ENCODE assay signal across 27 cellular contexts in genomic region chr5:39447968-39448367, GRCh38. TPM values are rescaled to one million over a fixed set of nuclear protein-coding genes. Genes with fewer than 3 reads are reported as not detected.
DNase-seq lines count a peak whose midpoint lies in the region; ATAC-seq, FAIRE-seq and TF ChIP-seq lines count a peak whose summit lies in the region.
"Had no signal": no experiment of that assay in that cellular context is flagged by ENCODE, and none has a peak within 500 bp of the region (broad histone marks: within the 10 kb centered on the region; RNA-seq: fewer than 3 reads in every experiment).

No MANE protein-coding gene starts in this region.

- H4K20me1 ChIP-seq in IMR-90 (ENCODE audit: insufficient read depth, low read length) (no peaks in the 10 kb centered on the region), endothelial cell of umbilical vein (replicated peaks; ENCODE audit: control insufficient read depth, extremely low read depth, insufficient read depth, low read length) (no peaks in the 10 kb centered on the region)

- TF ChIP-seq POLR2A in IMR-90 (IDR thresholded peaks at IDR 0.05; ENCODE audit: low read depth, low read length) = no peak
- no peak for TF ChIP-seq POLR2A in endothelial cell of umbilical vein (IDR thresholded peaks at IDR 0.05; ENCODE audit: low read depth, low read length)

- no peak for TF ChIP-seq CTCF in Caco-2 (IDR thresholded peaks at IDR 0.05; ENCODE audit: insufficient read depth in 1 of 2, low read depth in 1 of 2, low read length in 1 of 2, severe bottlenecking in 1 of 2, unreplicated experiment in 1 of 2)
- TF ChIP-seq CTCF in IMR-90 (conservative IDR thresholded peaks at IDR 0.05; ENCODE audit: low read depth, low read length) = no peak
- TF ChIP-seq CTCF in endothelial cell of umbilical vein (IDR thresholded peaks at IDR 0.05; ENCODE audit: extremely low read depth in 1 of 2, insufficient read depth in 1 of 2, low read depth in 1 of 2, low read length in 2 of 2) = no peak

- TF ChIP-seq RAD21 in IMR-90 (IDR thresholded peaks at IDR 0.05; ENCODE audit: low read length) = no peak

- no peaks in the 10 kb centered on the region for H3K9me3 Mint-ChIP-seq in Caco-2 (ENCODE audit: unreplicated experiment)
- H3K9me3 Mint-ChIP-seq: CD8-positive, alpha-beta T cell; endodermal cell; natural killer cell had no signal

- no peak overlapping the region for H2BK5ac ChIP-seq in IMR-90 (ENCODE audit: low read depth, low read length, poor library complexity, severe bottlenecking)
- no peak overlapping the region for H2BK5ac ChIP-seq in mesenchymal stem cell (ENCODE audit: low read depth, low read length, poor library complexity, severe bottlenecking)

- 95% methylated on average over 5 of the region's 12 CpGs; no CpG with 5 or more reads in 1 of the 2 experiments for WGBS in IMR-90 (ENCODE audit: extremely low coverage in 2 of 2, insufficient read length in 1 of 2), 2 experiments
- 99% methylated on average over 12 of the region's 12 CpGs for WGBS in mesenchymal stem cell

- H3K18ac ChIP-seq in IMR-90 (ENCODE audit: low read depth, low read length) = no peak overlapping the region; the same call in 1 of the 2 replicates
- H3K18ac ChIP-seq in mesenchymal stem cell (ENCODE audit: low read depth in 1 of 2, low read length in 2 of 2) = no peak overlapping the region

- H3K23ac ChIP-seq in IMR-90 (ENCODE audit: low read depth, low read length) (no peak overlapping the region), mesenchymal stem cell (ENCODE audit: low read length in 2 of 2) (no peak overlapping the region)

- no peaks in the 10 kb centered on the region for H3K27me3 Mint-ChIP-seq in Caco-2 (ENCODE audit: insufficient read depth, unreplicated experiment)

- H3K4me3 ChIP-seq in Caco-2 (ENCODE audit: low read depth, low read length) = no peak overlapping the region
- H3K4me3 ChIP-seq in IMR-90 (ENCODE audit: insufficient read depth, low read depth, low read length) = no peak overlapping the region
- no peak overlapping the region for H3K4me3 ChIP-seq in endothelial cell of umbilical vein (replicated peaks in 1 of 3; ENCODE audit: insufficient read depth in 1 of 3, low read depth in 1 of 3, low read length in 3 of 3)
- H3K4me3 ChIP-seq in mesenchymal stem cell (ENCODE audit: insufficient read depth in 1 of 2, low read depth in 1 of 2, low read length in 2 of 2) = no peak overlapping the region
- H3K4me3 ChIP-seq: HAP-1, smooth muscle cell, stomach, thyroid gland had no signal

- no peak overlapping the region for H4K8ac ChIP-seq in IMR-90 (ENCODE audit: low read depth in 2 of 2, low read length in 2 of 2)
- H4K8ac ChIP-seq in mesenchymal stem cell (ENCODE audit: low read length) = no peak overlapping the region

- FAIRE-seq in endothelial cell of umbilical vein (lab: Jason Lieb, UNC) = no peak
- FAIRE-seq: colon had no signal

- no peaks in the 10 kb centered on the region for H3K79me2 ChIP-seq in endothelial cell of umbilical vein (ENCODE audit: control insufficient read depth, insufficient read depth, low read length)

- BruUV-seq in Caco-2 (replicated peaks; lab: Mats Ljungman, UMichigan) (no TSS peak), IMR-90 (replicated peaks; lab: Mats Ljungman, UMichigan) (no TSS peak), endothelial cell of umbilical vein (replicated peaks; lab: Mats Ljungman, UMichigan) (TSS peak; percentile 57)

- POLR2A ChIA-PET in Caco-2 (lab: Charles Lee) = no interaction called here
- POLR2A ChIA-PET in IMR-90 (lab: Charles Lee; ENCODE audit: unreplicated experiment) = no interaction called here
- POLR2A ChIA-PET in endothelial cell of umbilical vein (lab: Charles Lee) = no interaction called here

- peaks cover 13% of the 10 kb centered on the region for H3K4me1 Mint-ChIP-seq in Caco-2 (ENCODE audit: low read depth, unreplicated experiment)
- H3K4me1 Mint-ChIP-seq: natural killer cell had no signal

- H3K4me3 Mint-ChIP-seq in Caco-2 (ENCODE audit: unreplicated experiment) = peak overlapping the region; percentile 31
- H3K4me3 Mint-ChIP-seq: activated CD4-positive, alpha-beta T cell treated with anti-CD3 and anti-CD28 coated beads for 36 hours; CD8-positive, alpha-beta T cell; endodermal cell; natural killer cell had no signal

- H2AK5ac ChIP-seq in IMR-90 (ENCODE audit: low read depth, low read length) = no peak overlapping the region
- H2AK5ac ChIP-seq in mesenchymal stem cell (ENCODE audit: low read length, severe bottlenecking) = no peak overlapping the region

- H3K4me2 ChIP-seq in IMR-90 (ENCODE audit: low read depth, low read length) (no peak overlapping the region), endothelial cell of umbilical vein (ENCODE audit: insufficient read depth, low read length) (peak overlapping the region; percentile 23), mesenchymal stem cell (ENCODE audit: low read length, poor library complexity, severe bottlenecking) (no peak overlapping the region)
- H3K4me2 ChIP-seq: smooth muscle cell had no signal

- no peaks in the 10 kb centered on the region for H3K79me1 ChIP-seq in IMR-90 (ENCODE audit: low read depth in 1 of 2, low read length in 2 of 2)
- no peaks in the 10 kb centered on the region for H3K79me1 ChIP-seq in mesenchymal stem cell (replicated peaks; ENCODE audit: low read length, poor library complexity, severe bottlenecking)

- H3K27me3 ChIP-seq in Caco-2 (replicated peaks; ENCODE audit: control insufficient read depth, insufficient read depth, low read length) (no peaks in the 10 kb centered on the region), IMR-90 (ENCODE audit: control insufficient read depth, insufficient read depth, low read length) (no peaks in the 10 kb centered on the region), endothelial cell of umbilical vein (ENCODE audit: control insufficient read depth in 2 of 2, insufficient read depth in 2 of 2, low read length in 2 of 2) (no peaks in the 10 kb centered on the region), mesenchymal stem cell (ENCODE audit: control insufficient read depth in 1 of 2, insufficient read depth in 1 of 2, low read length in 2 of 2) (no peaks in the 10 kb centered on the region)
- H3K27me3 ChIP-seq: stomach, thyroid gland had no signal

- H3K4ac ChIP-seq in IMR-90 (ENCODE audit: low read depth, low read length) (no peak overlapping the region), mesenchymal stem cell (ENCODE audit: low read depth in 1 of 2, low read length in 2 of 2) (no peak overlapping the region)

- dilution Hi-C loops in IMR-90 (cut with HindIII; ENCODE audit: low sequenced_read_pairs, unreplicated experiment) (no loop called here), endothelial cell of umbilical vein (cut with MboI; ENCODE audit: extremely low pct_ligation_motif_present, low sequenced_read_pairs) (no loop called here)

- H2AFZ ChIP-seq in IMR-90 (replicated peaks; ENCODE audit: low read length, poor library complexity) (no peak overlapping the region), endothelial cell of umbilical vein (ENCODE audit: low read depth, low read length) (peak overlapping the region; percentile 1), mesenchymal stem cell (ENCODE audit: low read depth, low read length) (no peak overlapping the region)

- no peaks in the 10 kb centered on the region for H3K36me3 ChIP-seq in Caco-2 (ENCODE audit: control insufficient read depth, insufficient read depth, low read length)
- no peaks in the 10 kb centered on the region for H3K36me3 ChIP-seq in IMR-90 (ENCODE audit: control insufficient read depth, insufficient read depth, low read length)
- H3K36me3 ChIP-seq in endothelial cell of umbilical vein (ENCODE audit: control insufficient read depth in 2 of 2, extremely low read depth in 1 of 2, insufficient read depth in 2 of 2, low read length in 2 of 2) = no peaks in the 10 kb centered on the region
- H3K36me3 ChIP-seq in mesenchymal stem cell (ENCODE audit: control insufficient read depth in 1 of 2, insufficient read depth in 2 of 2, low read depth in 1 of 2, low read length in 2 of 2) = no peaks in the 10 kb centered on the region
- H3K36me3 ChIP-seq: HAP-1, stomach, thyroid gland had no signal

- DNase-seq in Caco-2 = peak; percentile 54 to 77
- peak; percentile 31 for DNase-seq in IMR-90
- DNase-seq in endothelial cell of umbilical vein (ENCODE audit: low read depth, low spot score) = peak; percentile 79
- no peak for DNase-seq in mesenchymal stem cell
- DNase-seq in SW 1271 (lab: John Stamatoyannopoulos, UW) = no peak
- DNase-seq in dedifferentiated amniotic fluid mesenchymal stem cell (ENCODE audit: extremely low spot score) = no peak
- DNase-seq in activated CD8-positive, alpha-beta memory T cell treated with anti-CD3 and anti-CD28 coated beads, Interleukin-2, amount 50 U/mL, for 48 hours = no peak
- DNase-seq in cerebellar nuclear complex (lab: John Stamatoyannopoulos, UW) = no peak
- DNase-seq: activated CD4-positive, alpha-beta T cell treated with anti-CD3 and anti-CD28 coated beads for 36 hours; activated CD8-positive, alpha-beta memory T cell treated with anti-CD3 and anti-CD28 coated beads for 24 hours; activated T-cell treated with anti-CD3 and anti-CD28 coated beads, Interleukin-2, amount 50 U/mL, for 48 hours; CD8-positive, alpha-beta T cell; endodermal cell; GF-D8; Kasumi-1; midbrain; natural killer cell; NCI-H446 treated with DMSO at 0.1 percent for 48 hours; occipital lobe; stimulated activated CD4-positive, alpha-beta T cell treated with anti-CD3 and anti-CD28 coated beads, Interleukin-1b, Interleukin-23, amount 100 ng/mL, for 48 hours; T-helper 2 cell; thyroid gland had no signal

- H3K9ac ChIP-seq in IMR-90 (ENCODE audit: low read depth, low read length) (no peak overlapping the region), endothelial cell of umbilical vein (replicated peaks; ENCODE audit: extremely low read depth, insufficient read depth, low read length) (no peak overlapping the region), mesenchymal stem cell (ENCODE audit: low read length) (peak overlapping the region; percentile 52)

- no peak overlapping the region for H3K27ac ChIP-seq in IMR-90 (ENCODE audit: insufficient read depth, low read length)
- peak overlapping the region; percentile 50 for H3K27ac ChIP-seq in endothelial cell of umbilical vein (ENCODE audit: insufficient read depth, low read depth, low read length)
- H3K27ac ChIP-seq in mesenchymal stem cell (ENCODE audit: low read length, poor library complexity, severe bottlenecking) = peak overlapping the region; percentile 62
- H3K27ac ChIP-seq: stomach, thyroid gland had no signal

- CTCF ChIA-PET in Caco-2 (lab: Charles Lee) = no interaction called here
- CTCF ChIA-PET in IMR-90 (lab: Yijun Ruan, JAX) = no interaction called here
- CTCF ChIA-PET in endothelial cell of umbilical vein (lab: Charles Lee) = no interaction called here

- H4K91ac ChIP-seq in IMR-90 (ENCODE audit: insufficient read depth, low read depth, low read length) (no peak overlapping the region), mesenchymal stem cell (ENCODE audit: low read length) (no peak overlapping the region)

- no peaks in the 10 kb centered on the region for H3K9me3 ChIP-seq in Caco-2
- no peaks in the 10 kb centered on the region for H3K9me3 ChIP-seq in IMR-90 (ENCODE audit: control insufficient read depth, insufficient read depth, low read length)
- H3K9me3 ChIP-seq in endothelial cell of umbilical vein (replicated peaks; ENCODE audit: control insufficient read depth, insufficient read depth, low read length) = no peaks in the 10 kb centered on the region
- no peaks in the 10 kb centered on the region for H3K9me3 ChIP-seq in mesenchymal stem cell (ENCODE audit: control insufficient read depth, low read length)
- H3K9me3 ChIP-seq: HAP-1, stomach, thyroid gland had no signal

- intact Hi-C loops in Caco-2 (cut with micrococcal nuclease; ENCODE audit: unreplicated experiment) = loop anchor here (1.0 to 2.0 kb wide), 3 partner anchors 25 to 71 kb away; no protein-coding TSS in a partner anchor
- intact Hi-C loops in IMR-90 (cut with micrococcal nuclease) = no loop called here
- intact Hi-C loops in endothelial cell of umbilical vein (cut with micrococcal nuclease) = no loop called here

- H3K36me3 Mint-ChIP-seq in Caco-2 (ENCODE audit: insufficient read depth, unreplicated experiment) = no peaks in the 10 kb centered on the region
- H3K36me3 Mint-ChIP-seq: CD8-positive, alpha-beta T cell; natural killer cell had no signal

- no peak overlapping the region for H3K56ac ChIP-seq in IMR-90 (ENCODE audit: extremely low read depth, insufficient read depth, low read length)

- no peak overlapping the region for H2BK12ac ChIP-seq in mesenchymal stem cell (ENCODE audit: low read length in 2 of 2)

- H2AK9ac ChIP-seq in IMR-90 (replicated peaks; ENCODE audit: low read depth, low read length, poor library complexity) = no peak overlapping the region

- peaks cover 54% of the 10 kb centered on the region for H3K4me1 ChIP-seq in Caco-2
- peaks cover 5% of the 10 kb centered on the region for H3K4me1 ChIP-seq in IMR-90 (ENCODE audit: control insufficient read depth, insufficient read depth, low read length)
- peaks cover 18% of the 10 kb centered on the region for H3K4me1 ChIP-seq in endothelial cell of umbilical vein (ENCODE audit: control insufficient read depth, extremely low read depth, insufficient read depth, low read length)
- H3K4me1 ChIP-seq in mesenchymal stem cell (ENCODE audit: control insufficient read depth, insufficient read depth, low read depth, low read length) = peaks cover 4% of the 10 kb centered on the region
- H3K4me1 ChIP-seq: thyroid gland had no signal

- in situ Hi-C loops in IMR-90 (cut with MboI; ENCODE audit: low sequenced_read_pairs) = no loop called here

- peak overlapping the region; percentile 48 for H3K27ac Mint-ChIP-seq in Caco-2 (ENCODE audit: unreplicated experiment)
- H3K27ac Mint-ChIP-seq: activated CD4-positive, alpha-beta T cell treated with anti-CD3 and anti-CD28 coated beads for 36 hours; CD8-positive, alpha-beta T cell; endodermal cell; natural killer cell had no signal

- no peak overlapping the region; the same call in 2 of the 3 replicates for H2BK15ac ChIP-seq in IMR-90 (ENCODE audit: low read depth, low read length)
- no peak overlapping the region for H2BK15ac ChIP-seq in mesenchymal stem cell (ENCODE audit: low read depth, poor library complexity, severe bottlenecking)

- H3K9me1 ChIP-seq in IMR-90 (ENCODE audit: insufficient read depth, low read length) (peaks cover 4% of the 10 kb centered on the region; the same call in 1 of the 2 replicates), endothelial cell of umbilical vein (replicated peaks; ENCODE audit: control insufficient read depth, extremely low read depth, insufficient read depth, low read length) (no peaks in the 10 kb centered on the region)

- H3K14ac ChIP-seq in IMR-90 (replicated peaks; ENCODE audit: low read depth, low read length) (no peak overlapping the region), mesenchymal stem cell (ENCODE audit: low read length in 2 of 2) (no peak overlapping the region)

- H4K5ac ChIP-seq in IMR-90 (ENCODE audit: low read depth, low read length) = no peak overlapping the region

- H2BK120ac ChIP-seq in IMR-90 (ENCODE audit: low read depth, low read length) (no peak overlapping the region), mesenchymal stem cell (ENCODE audit: low read depth, low read length) (no peak overlapping the region)

- no peak for ATAC-seq in IMR-90 (ENCODE audit: low read depth)
- ATAC-seq: activated CD4-positive, alpha-beta T cell treated with anti-CD3 and anti-CD28 coated beads for 36 hours; CD8-positive, alpha-beta T cell; natural killer cell; SK-N-SH treated with all-trans-retinoic acid at 6 μM for 48 hours had no signal

- no peak overlapping the region for H2BK20ac ChIP-seq in IMR-90 (ENCODE audit: low read depth, low read length)

RNA-seq across cellular contexts. Expression of gene DAB2, which starts 23.2 kb away (rescaled TPM):
- total RNA-seq in Caco-2 (2022) (133 and 135 TPM in 2 replicates), IMR-90 (2012; rRNA removed) (50.0 and 97.2 TPM in 2 replicates), endothelial cell of umbilical vein (245 and 283 TPM in 2 replicates)
- polyA plus RNA-seq in IMR-90 (2012; rRNA removed) (95.9 and 101 TPM in 2 replicates), endothelial cell of umbilical vein (168 TPM in 2 replicates)
- polyA plus RNA-seq in IMR-90 (2012; cell fraction: cytosol; rRNA removed) = 40.6 and 65.1 TPM in 2 replicates
- 76.6 and 217 TPM in 2 replicates for polyA plus RNA-seq in IMR-90 (2012; cell fraction: nucleus; rRNA removed; ENCODE audit: low replicate concordance)
- polyA plus RNA-seq in endothelial cell of umbilical vein (2011; cell fraction: cytosol; rRNA removed) = 142 and 143 TPM in 2 replicates
- polyA plus RNA-seq in endothelial cell of umbilical vein (2011; cell fraction: nucleus; rRNA removed) = 403 and 406 TPM in 2 replicates
- 155 and 160 TPM in 2 replicates for polyA plus RNA-seq in endothelial cell of umbilical vein (2012)
- 381 and 392 TPM in 2 replicates for polyA minus RNA-seq in endothelial cell of umbilical vein
- polyA minus RNA-seq in endothelial cell of umbilical vein (2011; cell fraction: cytosol; rRNA and poly(A)+ RNA removed) = 71.7 TPM
- polyA minus RNA-seq in endothelial cell of umbilical vein (2011; cell fraction: nucleus; rRNA and poly(A)+ RNA removed) = 989 and 991 TPM in 2 replicates
- 87.8 TPM for polyA plus RNA-seq in mesenchymal stem cell (2013, experiment 1 of 2)
- 86.6 TPM for polyA plus RNA-seq in mesenchymal stem cell (2013, experiment 2 of 2)
- total RNA-seq: CD8-positive, alpha-beta T cell had no signal

Comparison
In these comparisons a context has a peak if more than half of its experiments do, and no peak if none do; other contexts are left out.
1. DNase-seq: peak in Caco-2 (2 of 2), IMR-90 (single experiment) and endothelial cell of umbilical vein (single experiment); none in mesenchymal stem cell (single experiment), SW 1271 (0 of 2), dedifferentiated amniotic fluid mesenchymal stem cell (single experiment), activated CD8-positive, alpha-beta memory T cell treated with anti-CD3 and anti-CD28 coated beads, Interleukin-2, amount 50 U/mL, for 48 hours (single experiment) and cerebellar nuclear complex (0 of 2).